19 cellular contexts compared by ENCODE assay signal in the genomic region with DNA sequence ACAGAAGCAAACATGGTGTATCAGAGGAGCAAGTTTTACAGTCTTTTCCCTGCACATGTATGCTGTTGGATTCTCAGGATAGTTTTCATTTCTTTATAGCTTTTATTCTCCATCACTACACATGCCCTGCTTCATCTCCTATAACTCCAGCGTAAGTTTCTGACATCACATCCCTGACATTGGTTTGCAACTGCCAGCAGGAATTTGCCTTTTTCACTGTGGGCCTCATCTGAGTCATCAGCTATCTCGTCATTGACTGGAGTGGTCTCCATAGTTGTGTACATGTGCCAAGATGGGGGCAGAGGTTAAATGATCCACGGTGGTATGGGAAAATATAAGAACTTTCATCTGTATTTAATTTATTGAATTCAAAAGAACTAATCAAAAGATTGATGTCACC.
DNase-seq lines count a peak whose midpoint lies in the region; ATAC-seq and TF ChIP-seq lines count a peak whose summit lies in the region.
"Had no signal": no experiment of that assay in that cellular context is flagged by ENCODE, and none has a peak within 500 bp of the region (broad histone marks: within the 10 kb centered on the region; RNA-seq: fewer than 3 reads in every experiment).

No MANE protein-coding gene starts in this region.

- no peak for TF ChIP-seq CTCF in fibroblast of villous mesenchyme (IDR thresholded peaks at IDR 0.05; ENCODE audit: insufficient read depth, low read depth, low read length)

- DNase-seq in EH (ENCODE audit: low read depth) (peak; percentile 49), RPMI7951 (ENCODE audit: low read depth) (peak; percentile 68), brain pericyte (ENCODE audit: low read depth, low spot score) (peak; percentile 71), fibroblast of villous mesenchyme (ENCODE audit: low read depth) (peak; percentile 45), Ammon's horn (ENCODE audit: low spot score) (no peak), germinal center (ENCODE audit: low spot score) (no peak)
- no peak for DNase-seq in stimulated activated naive CD4-positive, alpha-beta T cell (lab: John Stamatoyannopoulos, UW)
- DNase-seq: 8988T, Caco-2, GM23248, NCI-H1417, NCI-H187, NCI-H2227 treated with DMSO at 0.1 percent for 48 hours, NCI-H510A treated with DMSO at 0.1 percent for 48 hours, NCI-H774, SHP77 had no signal

- no peak for ATAC-seq in HG02973 (IDR thresholded peaks at IDR 0.05; ENCODE audit: unreplicated experiment)
- ATAC-seq: GM12878 had no signal

- H3K4me3 ChIP-seq in fibroblast of villous mesenchyme (ENCODE audit: low read depth, low read length) = no peak overlapping the region
- H3K4me3 ChIP-seq: GM12878, GM23248, HAP-1 had no signal

Comparison
In these comparisons a context has a peak if more than half of its experiments do, and no peak if none do; other contexts are left out.
1. DNase-seq: peak in EH (single experiment), RPMI7951 (single experiment), brain pericyte (single experiment) and fibroblast of villous mesenchyme (single experiment); none in stimulated activated naive CD4-positive, alpha-beta T cell (0 of 6), Ammon's horn (single experiment) and germinal center (single experiment).